ENCODE assay signal across 15 cellular contexts in genomic region chr1:235892734-235893413, GRCh38. TPM values are rescaled to one million over a fixed set of nuclear protein-coding genes. Genes with fewer than 3 reads are reported as not detected.
DNase-seq lines count a peak whose midpoint lies in the region; ATAC-seq, FAIRE-seq and TF ChIP-seq lines count a peak whose summit lies in the region.
"Had no signal": no experiment of that assay in that cellular context is flagged by ENCODE, and none has a peak within 500 bp of the region (broad histone marks: within the 10 kb centered on the region; RNA-seq: fewer than 3 reads in every experiment).

No MANE protein-coding gene starts in this region.

- POLR2A ChIA-PET in HepG2 (lab: Yijun Ruan, JAX), result no interaction called here

- ATAC-seq in HG02759 (IDR thresholded peaks at IDR 0.05; ENCODE audit: unreplicated experiment) (peak; percentile 11), HepG2 (peak; percentile 92), HG02678 (IDR thresholded peaks at IDR 0.05; ENCODE audit: unreplicated experiment) (no peak)
- ATAC-seq: activated naive CD8-positive, alpha-beta T cell treated with anti-CD3 and anti-CD28 coated beads, Interleukin-2, amount 50 U/mL, for 24 hours; WTC11 had no signal

- H3K4me3 ChIP-seq in HepG2 (replicated peaks in 1 of 3; ENCODE audit: insufficient read depth in 1 of 3, low read depth in 2 of 3, low read length in 3 of 3) (peak overlapping the region in 1 of 3 experiments; percentile 22; a peak in 1 of 6 replicates), stomach (no peak overlapping the region)
- H3K4me3 ChIP-seq: esophagus squamous epithelium, thoracic aorta had no signal

- peak; percentile 98 for FAIRE-seq in HepG2 (lab: Jason Lieb, UNC)

- H3K4me2 ChIP-seq in HepG2 (ENCODE audit: low read depth, low read length), result peak overlapping the region; percentile 62

- BruUV-seq in HepG2 (replicated peaks; lab: Mats Ljungman, UMichigan), result no TSS peak

- CTCF ChIA-PET in HepG2 (lab: Yijun Ruan, JAX; ENCODE audit: low intra/inter-chr PET ratio, low total read pairs), result no interaction called here

- no peak for TF ChIP-seq RAD21 in HepG2 (CRISPR knock-in tag; IDR thresholded peaks at IDR 0.05)

- no peaks in the 10 kb centered on the region for H3K79me2 ChIP-seq in HepG2 (ENCODE audit: insufficient read depth, low read length)

- intact Hi-C loops in HepG2 (cut with micrococcal nuclease; ENCODE audit: unreplicated experiment), result no loop called here
- intact Hi-C loops in stomach (cut with DNase I; ENCODE audit: low total_unique reads), result no loop called here

- H3K9me3 ChIP-seq in HepG2 (ENCODE audit: low read length) (no peaks in the 10 kb centered on the region), stomach (no peaks in the 10 kb centered on the region)
- H3K9me3 ChIP-seq: esophagus squamous epithelium, thoracic aorta had no signal

- H3K27me3 ChIP-seq in HepG2 (ENCODE audit: control insufficient read depth in 1 of 2, insufficient read depth in 2 of 2, low read length in 2 of 2), result no peaks in the 10 kb centered on the region
- no peaks in the 10 kb centered on the region for H3K27me3 ChIP-seq in stomach
- H3K27me3 ChIP-seq: esophagus squamous epithelium had no signal

- H3K27ac ChIP-seq in HepG2 (ENCODE audit: extremely low read length, insufficient read depth, low read length) (peak overlapping the region; percentile 30), stomach (peak overlapping the region; percentile 69 to 80 (median 72))
- H3K27ac ChIP-seq: esophagus squamous epithelium, thoracic aorta had no signal

- no peak for TF ChIP-seq POLR2A in HepG2 (IDR thresholded peaks at IDR 0.05; ENCODE audit: insufficient read depth in 1 of 2, low read depth in 2 of 2, low read length in 2 of 2)
- TF ChIP-seq POLR2A in stomach (IDR thresholded peaks at IDR 0.05), result no peak

- TF ChIP-seq EP300 in HepG2 (IDR thresholded peaks at IDR 0.05; ENCODE audit: low read depth in 2 of 2, low read length in 2 of 2), result peak in 1 of 2 experiments; percentile 73; a peak in 1 of 4 replicates
- TF ChIP-seq EP300 in HepG2 (CRISPR knock-in tag; IDR thresholded peaks at IDR 0.05; ENCODE audit: borderline replicate concordance), result no peak
- no peak for TF ChIP-seq EP300 in stomach (IDR thresholded peaks at IDR 0.05)

- H3K9ac ChIP-seq in HepG2 (ENCODE audit: insufficient read depth, low read depth, low read length), result no peak overlapping the region

- DNase-seq in SIG-M5 (lab: John Stamatoyannopoulos, UW) (peak; percentile 86), HepG2 (ENCODE audit: low spot score) (peak; percentile 83), stomach (no peak), GM19238 (ENCODE audit: insufficient read length, low spot score) (no peak), SW 1271 (lab: John Stamatoyannopoulos, UW) (no peak)
- DNase-seq: activated naive CD8-positive, alpha-beta T cell treated with anti-CD3 and anti-CD28 coated beads, Interleukin-2, amount 50 U/mL, for 24 hours; esophagus squamous epithelium; GOT3; NCI-H1417 treated with DMSO at 0.1 percent for 48 hours; NCI-H510A treated with DMSO at 0.1 percent for 48 hours; SHP77 had no signal

- TF ChIP-seq CTCF in HepG2 (CRISPR knock-in tag; IDR thresholded peaks at IDR 0.05), result no peak
- TF ChIP-seq CTCF in stomach (IDR thresholded peaks at IDR 0.05), result no peak

- H2AFZ ChIP-seq in HepG2 (ENCODE audit: low read length), result no peak overlapping the region

- 2% methylated on average over 5 of the region's 5 CpGs for WGBS in HepG2 (ENCODE audit: low lambda C conversion rate)
- whole genome bisulfite sequencing in stomach, 5 donors, result 36 to 67% (median 46%) methylated on average over 5 of the region's 5 CpGs

- H3K4me1 ChIP-seq in HepG2 (ENCODE audit: insufficient read depth, low read length) (peaks cover 26% of the 10 kb centered on the region), stomach (peaks cover 9 to 35% (median 15%) of the 10 kb centered on the region in 4 donors)

- H3K36me3 ChIP-seq in HepG2 (replicated peaks in 1 of 2; ENCODE audit: control insufficient read depth in 1 of 2, insufficient read depth in 2 of 2, low read length in 2 of 2) (no peaks in the 10 kb centered on the region), stomach (no peaks in the 10 kb centered on the region)
- H3K36me3 ChIP-seq: esophagus squamous epithelium, thoracic aorta had no signal

- no peaks in the 10 kb centered on the region for H4K20me1 ChIP-seq in HepG2 (ENCODE audit: insufficient read depth, low read length)

- in situ Hi-C loops in HepG2 (cut with HindIII; ENCODE audit: extremely low pct_ligation_motif_present, low pct_unique_long_range_greater_than_20kb), result no loop called here

TF ChIP-seq in HepG2, 621 proteins besides CTCF, POLR2A, EP300 and RAD21 (continues in another document):
- no peak for TF ChIP-seq ZNF615 (CRISPR knock-in tag; IDR thresholded peaks at IDR 0.05; ENCODE audit: borderline replicate concordance)
- TF ChIP-seq SKI (IDR thresholded peaks at IDR 0.05; ENCODE audit: partially characterized antibody), result peak; percentile 41
- TF ChIP-seq RAD51 (IDR thresholded peaks at IDR 0.05; ENCODE audit: borderline replicate concordance), result no peak
- TF ChIP-seq ZHX1 (CRISPR knock-in tag; IDR thresholded peaks at IDR 0.05; ENCODE audit: low read depth), result no peak
- TF ChIP-seq NFYC (CRISPR knock-in tag; IDR thresholded peaks at IDR 0.05), result no peak
- TF ChIP-seq TP53 (CRISPR knock-in tag; conservative IDR thresholded peaks at IDR 0.05), result no peak

RNA-seq across cellular contexts. Expression of gene LYST, which starts 26.2 kb away (rescaled TPM):
- total RNA-seq in HepG2 (2016; rRNA removed; fragmentation: Illumina TruSeq; extraction: Trizol) (2.5 and 2.7 TPM in 2 replicates), stomach (10 to 100 TPM in 4 of 5 donors, 1 to 10 TPM in 1; 1.7 to 95.6 (median 37.3) TPM)
- total RNA-seq in HepG2 (2016; cell fraction: cytosol; rRNA removed; fragmentation: Illumina TruSeq; extraction: Trizol; ENCODE audit: low read depth), result 2.5 and 2.8 TPM in 2 replicates
- total RNA-seq in HepG2 (2016; cell fraction: insoluble cytoplasmic fraction; rRNA removed; fragmentation: Illumina TruSeq; extraction: Trizol), result 2.8 and 3.0 TPM in 2 replicates
- 1.3 and 1.6 TPM in 2 replicates for total RNA-seq in HepG2 (2016; cell fraction: membrane; rRNA removed; fragmentation: Illumina TruSeq; extraction: Trizol)
- 5.8 and 6.4 TPM in 2 replicates for total RNA-seq in HepG2 (2016; cell fraction: nucleus; rRNA removed; fragmentation: Illumina TruSeq; extraction: Trizol)
- polyA plus RNA-seq in HepG2 (2011; rRNA removed) (0.91 and 1.3 TPM in 2 replicates), stomach (1 to 10 TPM; 4.9 to 8.6 (median 5.5) TPM)
- polyA plus RNA-seq in HepG2 (2011; cell fraction: cytosol; rRNA removed), result 0.55 and 1.0 TPM in 2 replicates
- polyA plus RNA-seq in HepG2 (2011; cell fraction: nucleus; rRNA removed), result 1.5 and 1.6 TPM in 2 replicates
- polyA plus RNA-seq in HepG2 (2012), result 0.80 and 0.81 TPM in 2 replicates
- 2.1 and 2.9 TPM in 2 replicates for polyA plus RNA-seq in HepG2 (2016; cell fraction: cytosol; fragmentation: Illumina TruSeq; extraction: Trizol; ENCODE audit: low read depth)
- polyA plus RNA-seq in HepG2 (2016; cell fraction: insoluble cytoplasmic fraction; fragmentation: Illumina TruSeq; extraction: Trizol; ENCODE audit: low read depth), result 2.1 and 2.2 TPM in 2 replicates
- polyA plus RNA-seq in HepG2 (2016; cell fraction: membrane; fragmentation: Illumina TruSeq; extraction: Trizol; ENCODE audit: low read depth), result 1.7 and 1.8 TPM in 2 replicates
- 3.3 and 5.1 TPM in 2 replicates for polyA plus RNA-seq in HepG2 (2016; cell fraction: nucleus; fragmentation: Illumina TruSeq; extraction: Trizol; ENCODE audit: insufficient read depth, low read depth)
- polyA minus RNA-seq in HepG2 (2011; rRNA and poly(A)+ RNA removed; ENCODE audit: low replicate concordance), result 1.4 and 4.8 TPM in 2 replicates
- 2.0 and 2.5 TPM in 2 replicates for polyA minus RNA-seq in HepG2 (2011; cell fraction: cytosol; rRNA and poly(A)+ RNA removed)
- 7.7 and 8.7 TPM in 2 replicates for polyA minus RNA-seq in HepG2 (2011; cell fraction: nucleus; rRNA and poly(A)+ RNA removed)

Comparison
In these comparisons a context has a peak if more than half of its experiments do, and no peak if none do; other contexts are left out.
1. DNase-seq: peak in SIG-M5 (single experiment) and HepG2 (single experiment); none in stomach (single experiment), GM19238 (single experiment) and SW 1271 (0 of 2).